Comparison of ENCODE assay signal across 10 cellular contexts in the genomic region with DNA sequence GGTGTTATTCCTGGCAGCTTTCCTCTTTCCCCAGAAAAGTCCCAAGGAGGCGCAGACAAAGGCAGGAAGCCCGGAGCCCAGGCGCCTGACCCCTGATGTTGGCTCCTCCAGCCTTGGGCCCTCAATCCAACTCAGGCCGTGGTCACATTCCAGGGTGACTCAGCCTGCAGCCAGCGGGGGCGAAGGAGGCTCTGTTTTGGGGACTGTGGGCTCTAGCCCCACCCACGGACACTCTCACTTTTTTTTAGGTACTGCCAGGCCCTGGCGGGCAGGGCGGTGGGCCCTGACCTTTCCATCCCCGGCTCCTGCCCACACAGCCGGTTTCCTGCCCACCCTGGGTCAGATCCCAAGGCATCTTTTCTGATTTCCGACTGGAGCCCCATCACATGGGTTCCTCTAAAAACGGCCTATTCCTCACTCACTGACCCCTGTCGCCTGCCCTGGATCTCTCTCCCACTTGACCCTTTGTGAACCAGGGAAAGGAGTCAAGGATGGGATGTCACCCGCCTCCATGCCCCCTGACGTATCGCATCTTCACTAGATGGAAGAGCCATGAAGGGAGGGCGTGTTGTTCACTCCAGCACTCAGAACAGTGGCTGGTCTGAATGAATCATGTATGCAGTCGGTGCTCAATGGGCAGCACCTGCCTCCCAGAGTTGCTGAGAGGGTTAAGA. TPM values are rescaled to one million over a fixed set of nuclear protein-coding genes. Genes with fewer than 3 reads are reported as not detected.
DNase-seq lines count a peak whose midpoint lies in the region; ATAC-seq, FAIRE-seq and TF ChIP-seq lines count a peak whose summit lies in the region.
"Had no signal": no experiment of that assay in that cellular context is flagged by ENCODE, and none has a peak within 500 bp of the region (broad histone marks: within the 10 kb centered on the region; RNA-seq: fewer than 3 reads in every experiment).

No MANE protein-coding gene starts in this region.

- H3K36me3 ChIP-seq in esophagus muscularis mucosa: no peaks in the 10 kb centered on the region

- H3K4me3 ChIP-seq in esophagus muscularis mucosa: peak overlapping the region in 3 of 4 donors; percentile 7 to 21 (median 10)

- peaks cover 52% of the 10 kb centered on the region for H3K27me3 Mint-ChIP-seq in activated CD4-positive, alpha-beta memory T cell treated with anti-CD3 and anti-CD28 coated beads for 36 hours
- peaks cover 48% of the 10 kb centered on the region for H3K27me3 Mint-ChIP-seq in activated CD4-positive, alpha-beta memory T cell treated with anti-CD3 and anti-CD28 coated beads, Interleukin-2, amount 10 ng/mL, durations not matched to agents 7 days and 5 days
- no peaks in the 10 kb centered on the region for H3K27me3 Mint-ChIP-seq in mesothelial cell of epicardium (ENCODE audit: low read depth)

- peak overlapping the region; percentile 79 to 89 (median 86) for H3K27ac ChIP-seq in esophagus muscularis mucosa (replicated peaks in 1 of 4)
- H3K27ac ChIP-seq: 22Rv1 had no signal

- peaks cover 0 to 4% (median 0%) of the 10 kb centered on the region in 4 donors for H3K27me3 ChIP-seq in esophagus muscularis mucosa

- no peaks in the 10 kb centered on the region for H3K9me3 ChIP-seq in esophagus muscularis mucosa

- no peak for TF ChIP-seq POLR2A in esophagus muscularis mucosa (IDR thresholded peaks at IDR 0.05; ENCODE audit: low read depth)

- CTCF ChIA-PET in activated CD4-positive, alpha-beta memory T cell treated with anti-CD3 and anti-CD28 coated beads for 36 hours (lab: Charles Lee): interaction anchor here (1.2 kb wide), 1 partner anchor 48 kb away, joined by 3 read pairs; no protein-coding TSS in a partner anchor
- CTCF ChIA-PET in activated CD4-positive, alpha-beta memory T cell treated with anti-CD3 and anti-CD28 coated beads, Interleukin-2, amount 10 ng/mL, durations not matched to agents 7 days and 5 days (lab: Charles Lee): interaction anchor here (1.2 kb wide), 1 partner anchor 41 kb away, joined by 3 read pairs; no protein-coding TSS in a partner anchor

- H3K4me1 ChIP-seq in esophagus muscularis mucosa: peaks cover 21 to 80% (median 69%) of the 10 kb centered on the region in 4 donors

- intact Hi-C loops in activated CD4-positive, alpha-beta memory T cell treated with anti-CD3 and anti-CD28 coated beads for 36 hours (cut with micrococcal nuclease): no loop called here
- intact Hi-C loops in esophagus muscularis mucosa (cut with DNase I): no loop called here

- no peak for TF ChIP-seq EP300 in esophagus muscularis mucosa (IDR thresholded peaks at IDR 0.05)

- no peak overlapping the region for H3K4me3 Mint-ChIP-seq in activated CD4-positive, alpha-beta memory T cell treated with anti-CD3 and anti-CD28 coated beads for 36 hours
- no peak overlapping the region for H3K4me3 Mint-ChIP-seq in activated CD4-positive, alpha-beta memory T cell treated with anti-CD3 and anti-CD28 coated beads, Interleukin-2, amount 10 ng/mL, durations not matched to agents 7 days and 5 days
- peak overlapping the region; percentile 24 for H3K4me3 Mint-ChIP-seq in mesothelial cell of epicardium

- DNase-seq in activated CD4-positive, alpha-beta memory T cell treated with anti-CD3 and anti-CD28 coated beads for 36 hours: peak; percentile 5
- DNase-seq in activated CD4-positive, alpha-beta memory T cell treated with anti-CD3 and anti-CD28 coated beads, Interleukin-2, amount 10 ng/mL, durations not matched to agents 7 days and 5 days: no peak
- DNase-seq in esophagus muscularis mucosa (ENCODE audit: extremely low spot score): no peak
- peak in 1 of 2 experiments; percentile 31 for DNase-seq in mesothelial cell of epicardium (ENCODE audit: low spot score in 2 of 2, unreplicated experiment in 2 of 2)
- DNase-seq in urothelium cell line (ENCODE audit: low spot score): peak; percentile 96
- DNase-seq in NCI-H1694 treated with DMSO at 0.1 percent for 48 hours (lab: John Stamatoyannopoulos, UW): no peak
- DNase-seq in NCI-H345 (lab: John Stamatoyannopoulos, UW): no peak
- DNase-seq: NCI-H2107 had no signal

- TF ChIP-seq CTCF in esophagus muscularis mucosa (IDR thresholded peaks at IDR 0.05): no peak
- TF ChIP-seq CTCF in mesothelial cell of epicardium (IDR thresholded peaks at IDR 0.05; ENCODE audit: unreplicated experiment): no peak

- FAIRE-seq in urothelium cell line (lab: Jason Lieb, UNC): no peak

- POLR2A ChIA-PET in activated CD4-positive, alpha-beta memory T cell treated with anti-CD3 and anti-CD28 coated beads for 36 hours (lab: Charles Lee): no interaction called here
- POLR2A ChIA-PET in activated CD4-positive, alpha-beta memory T cell treated with anti-CD3 and anti-CD28 coated beads, Interleukin-2, amount 10 ng/mL, durations not matched to agents 7 days and 5 days (lab: Charles Lee): interaction anchor here (1.9 kb wide), 1 partner anchor 31 kb away, joined by 7 read pairs; no protein-coding TSS in a partner anchor

- H3K9me3 Mint-ChIP-seq in activated CD4-positive, alpha-beta memory T cell treated with anti-CD3 and anti-CD28 coated beads for 36 hours: no peaks in the 10 kb centered on the region
- peaks cover 11% of the 10 kb centered on the region for H3K9me3 Mint-ChIP-seq in activated CD4-positive, alpha-beta memory T cell treated with anti-CD3 and anti-CD28 coated beads, Interleukin-2, amount 10 ng/mL, durations not matched to agents 7 days and 5 days
- H3K9me3 Mint-ChIP-seq in mesothelial cell of epicardium: no peaks in the 10 kb centered on the region

- H3K4me1 Mint-ChIP-seq in activated CD4-positive, alpha-beta memory T cell treated with anti-CD3 and anti-CD28 coated beads for 36 hours (ENCODE audit: low read depth): no peaks in the 10 kb centered on the region
- H3K4me1 Mint-ChIP-seq in activated CD4-positive, alpha-beta memory T cell treated with anti-CD3 and anti-CD28 coated beads, Interleukin-2, amount 10 ng/mL, durations not matched to agents 7 days and 5 days: peaks cover 13% of the 10 kb centered on the region
- peaks cover 26% of the 10 kb centered on the region for H3K4me1 Mint-ChIP-seq in mesothelial cell of epicardium

- no peak for ATAC-seq in HG03521 (IDR thresholded peaks at IDR 0.05; ENCODE audit: unreplicated experiment)

- no peaks in the 10 kb centered on the region for H3K36me3 Mint-ChIP-seq in activated CD4-positive, alpha-beta memory T cell treated with anti-CD3 and anti-CD28 coated beads for 36 hours
- peaks cover 12% of the 10 kb centered on the region for H3K36me3 Mint-ChIP-seq in activated CD4-positive, alpha-beta memory T cell treated with anti-CD3 and anti-CD28 coated beads, Interleukin-2, amount 10 ng/mL, durations not matched to agents 7 days and 5 days (ENCODE audit: low read depth)
- H3K36me3 Mint-ChIP-seq in mesothelial cell of epicardium: peaks cover 27% of the 10 kb centered on the region

- 46% methylated on average over 19 of the region's 19 CpGs for WGBS in esophagus muscularis mucosa

- H3K27ac Mint-ChIP-seq in activated CD4-positive, alpha-beta memory T cell treated with anti-CD3 and anti-CD28 coated beads for 36 hours: no peak overlapping the region
- H3K27ac Mint-ChIP-seq in activated CD4-positive, alpha-beta memory T cell treated with anti-CD3 and anti-CD28 coated beads, Interleukin-2, amount 10 ng/mL, durations not matched to agents 7 days and 5 days: no peak overlapping the region
- H3K27ac Mint-ChIP-seq in mesothelial cell of epicardium: peak overlapping the region; percentile 70

RNA-seq across cellular contexts. Expression of a gene that starts 5.5 kb away (rescaled TPM):
- total RNA-seq in activated CD4-positive, alpha-beta memory T cell treated with anti-CD3 and anti-CD28 coated beads for 36 hours: 1 to 10 TPM; 1.8 TPM
- 1 to 10 TPM; 1.6 to 2.8 TPM for total RNA-seq in activated CD4-positive, alpha-beta memory T cell treated with anti-CD3 and anti-CD28 coated beads, Interleukin-2, amount 10 ng/mL, durations not matched to agents 7 days and 5 days
- 100 to 1,000 TPM; 107 to 217 (median 130) TPM for total RNA-seq in esophagus muscularis mucosa
- 113 to 118 TPM (median 117 TPM) in 3 replicates for total RNA-seq in mesothelial cell of epicardium

Comparison
In these comparisons a context has a peak if more than half of its experiments do, and no peak if none do; other contexts are left out.
1. DNase-seq: peak in activated CD4-positive, alpha-beta memory T cell treated with anti-CD3 and anti-CD28 coated beads for 36 hours (single experiment) and urothelium cell line (single experiment); none in activated CD4-positive, alpha-beta memory T cell treated with anti-CD3 and anti-CD28 coated beads, Interleukin-2, amount 10 ng/mL, durations not matched to agents 7 days and 5 days (single experiment), esophagus muscularis mucosa (single experiment), NCI-H1694 treated with DMSO at 0.1 percent for 48 hours (single experiment) and NCI-H345 (single experiment).
2. RNA of a gene that starts 5.5 kb away (total RNA-seq): 107 to 217 TPM in esophagus muscularis mucosa and 113 to 118 TPM in mesothelial cell of epicardium; 1.6 to 2.8 TPM in activated CD4-positive, alpha-beta memory T cell treated with anti-CD3 and anti-CD28 coated beads, Interleukin-2, amount 10 ng/mL, durations not matched to agents 7 days and 5 days and 1.8 TPM in activated CD4-positive, alpha-beta memory T cell treated with anti-CD3 and anti-CD28 coated beads for 36 hours; every median in the first group is over 10 times any median in the second.